1 cellular context compared by ENCODE assay signal in the genomic region with DNA sequence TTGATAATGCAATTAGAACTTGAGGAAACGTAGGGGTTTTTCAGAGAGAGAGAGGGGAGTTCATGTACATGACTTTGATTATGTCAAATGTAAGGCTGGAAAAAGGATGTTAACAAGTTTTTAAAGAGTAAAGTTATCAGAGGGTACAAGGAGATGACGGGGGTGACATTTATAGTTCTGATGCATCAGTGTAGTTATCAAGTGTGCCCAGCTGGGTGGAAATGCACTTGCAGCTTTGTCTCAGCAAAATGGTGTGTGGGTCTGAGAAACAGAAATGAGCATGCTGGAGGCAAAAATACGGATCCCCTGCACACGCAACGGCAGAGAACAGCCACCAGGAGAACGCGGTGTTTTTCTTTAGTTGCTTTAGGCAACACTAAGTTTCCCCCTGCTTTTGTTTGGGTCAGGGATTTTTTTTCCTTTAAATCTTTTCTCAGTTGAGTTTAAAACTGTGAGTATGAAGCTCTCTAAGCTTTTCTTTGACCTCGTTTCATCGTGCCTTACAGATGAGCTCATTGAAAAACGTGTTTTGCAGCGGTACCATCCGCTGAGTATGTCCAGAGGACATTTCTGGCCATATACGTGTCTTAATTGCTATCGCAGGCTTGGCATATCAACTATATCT.
TF ChIP-seq lines count a peak whose summit lies in the region.

No MANE protein-coding gene starts in this region.

TF ChIP-seq in WTC11, 78 proteins besides CTCF, POLR2A, EP300 and RAD21 (continued from another document):
- no peak for TF ChIP-seq IRF1 (CRISPR knock-in tag; IDR thresholded peaks at IDR 0.05)
- no peak for TF ChIP-seq CREB1 (CRISPR knock-in tag; IDR thresholded peaks at IDR 0.05)
- no peak for TF ChIP-seq GABPB1 (CRISPR knock-in tag; IDR thresholded peaks at IDR 0.05)
- no peak for TF ChIP-seq MLX (CRISPR knock-in tag; IDR thresholded peaks at IDR 0.05)
- TF ChIP-seq, protein P1, sequence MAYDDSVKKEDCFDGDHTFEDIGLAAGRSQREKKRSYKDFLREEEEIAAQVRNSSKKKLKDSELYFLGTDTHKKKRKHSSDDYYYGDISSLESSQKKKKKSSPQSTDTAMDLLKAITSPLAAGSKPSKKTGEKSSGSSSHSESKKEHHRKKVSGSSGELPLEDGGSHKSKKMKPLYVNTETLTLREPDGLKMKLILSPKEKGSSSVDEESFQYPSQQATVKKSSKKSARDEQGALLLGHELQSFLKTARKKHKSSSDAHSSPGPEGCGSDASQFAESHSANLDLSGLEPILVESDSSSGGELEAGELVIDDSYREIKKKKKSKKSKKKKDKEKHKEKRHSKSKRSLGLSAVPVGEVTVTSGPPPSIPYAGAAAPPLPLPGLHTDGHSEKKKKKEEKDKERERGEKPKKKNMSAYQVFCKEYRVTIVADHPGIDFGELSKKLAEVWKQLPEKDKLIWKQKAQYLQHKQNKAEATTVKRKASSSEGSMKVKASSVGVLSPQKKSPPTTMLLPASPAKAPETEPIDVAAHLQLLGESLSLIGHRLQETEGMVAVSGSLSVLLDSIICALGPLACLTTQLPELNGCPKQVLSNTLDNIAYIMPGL (CRISPR knock-in tag; IDR thresholded peaks at IDR 0.05): no peak
- no peak for TF ChIP-seq E2F4 (CRISPR knock-in tag; IDR thresholded peaks at IDR 0.05; ENCODE audit: borderline replicate concordance, low read depth)
- no peak for TF ChIP-seq ZNF121 (CRISPR knock-in tag; IDR thresholded peaks at IDR 0.05)
